ENCODE assay signal across 12 cellular contexts in the genomic region with DNA sequence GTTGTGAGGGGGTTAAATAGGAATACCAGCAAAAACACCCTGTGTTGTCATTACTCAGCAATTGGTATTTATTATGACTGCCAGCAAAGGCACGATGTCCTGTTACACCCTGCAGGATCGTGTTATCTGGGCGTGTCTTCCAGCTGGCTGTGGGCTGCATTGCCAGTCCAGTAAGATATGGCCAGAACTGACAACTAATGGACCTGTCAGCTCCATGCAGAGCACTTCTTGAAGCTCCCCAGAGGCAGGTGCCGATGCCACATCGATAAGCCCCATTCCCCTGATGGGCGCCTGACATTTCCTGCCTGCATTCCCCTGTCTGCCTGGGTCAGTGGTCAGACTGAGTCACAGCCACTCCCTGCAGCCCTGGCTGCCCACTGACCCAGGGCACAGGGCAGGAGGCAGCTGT.
DNase-seq lines count a peak whose midpoint lies in the region; FAIRE-seq and TF ChIP-seq lines count a peak whose summit lies in the region.
"Had no signal": no experiment of that assay in that cellular context is flagged by ENCODE, and none has a peak within 500 bp of the region (broad histone marks: within the 10 kb centered on the region; RNA-seq: fewer than 3 reads in every experiment).

No MANE protein-coding gene starts in this region.

- no peaks in the 10 kb centered on the region for H3K36me3 Mint-ChIP-seq in activated naive CD4-positive, alpha-beta T cell treated with anti-CD3 and anti-CD28 coated beads for 36 hours (ENCODE audit: low read depth)

- intact Hi-C loops in activated naive CD4-positive, alpha-beta T cell treated with anti-CD3 and anti-CD28 coated beads for 36 hours (cut with micrococcal nuclease), result no loop called here
- intact Hi-C loops in posterior cingulate gyrus (cut with DNase I), result no loop called here

- DNase-seq in AG08395 (ENCODE audit: low spot score), result peak; percentile 44
- DNase-seq in HTR-8/SVneo (ENCODE audit: insufficient read length, low spot score), result peak; percentile 67
- DNase-seq in cardiac fibroblast (ENCODE audit: low read depth in 2 of 2), result peak; percentile 31 to 43
- DNase-seq in kidney tubule cell (ENCODE audit: low spot score), result peak; percentile 85
- DNase-seq in activated naive CD4-positive, alpha-beta T cell treated with anti-CD3 and anti-CD28 coated beads for 36 hours, result no peak
- DNase-seq in NK-92 treated with Interleukin-12 subunit alpha and Interleukin-12 subunit beta, amount 100 ng/mL, for 24 hours (lab: John Stamatoyannopoulos, UW), result no peak
- no peak for DNase-seq in globus pallidus (ENCODE audit: low spot score)
- DNase-seq in posterior cingulate gyrus, result no peak
- DNase-seq: CD4-positive, alpha-beta T cell; KG1; stomach; T-helper 1 cell had no signal

- TF ChIP-seq CTCF in cardiac fibroblast (IDR thresholded peaks at IDR 0.05; ENCODE audit: low read depth, low read length), result no peak

- peak; percentile 94 for FAIRE-seq in HTR-8/SVneo (lab: Jason Lieb, UNC)

- peaks cover 17% of the 10 kb centered on the region for H3K27me3 Mint-ChIP-seq in activated naive CD4-positive, alpha-beta T cell treated with anti-CD3 and anti-CD28 coated beads for 36 hours (ENCODE audit: low read depth)

- no peaks in the 10 kb centered on the region for H3K4me1 Mint-ChIP-seq in activated naive CD4-positive, alpha-beta T cell treated with anti-CD3 and anti-CD28 coated beads for 36 hours (ENCODE audit: low read depth)

- CTCF ChIA-PET in activated naive CD4-positive, alpha-beta T cell treated with anti-CD3 and anti-CD28 coated beads for 36 hours (lab: Charles Lee), result interaction anchor here (1.0 kb wide), 1 partner anchor 14 kb away, joined by 3 read pairs; no protein-coding TSS in a partner anchor

- no peak overlapping the region for H3K4me3 ChIP-seq in cardiac fibroblast (replicated peaks in 1 of 2; ENCODE audit: low read depth in 2 of 2, low read length in 2 of 2)
- H3K4me3 ChIP-seq: stomach had no signal

- H3K4me3 Mint-ChIP-seq in activated naive CD4-positive, alpha-beta T cell treated with anti-CD3 and anti-CD28 coated beads for 36 hours, result no peak overlapping the region
- H3K4me3 Mint-ChIP-seq: CD4-positive, alpha-beta T cell had no signal

- no peaks in the 10 kb centered on the region for H3K9me3 Mint-ChIP-seq in activated naive CD4-positive, alpha-beta T cell treated with anti-CD3 and anti-CD28 coated beads for 36 hours
- H3K9me3 Mint-ChIP-seq: CD4-positive, alpha-beta T cell had no signal

- no peak overlapping the region for H3K27ac Mint-ChIP-seq in activated naive CD4-positive, alpha-beta T cell treated with anti-CD3 and anti-CD28 coated beads for 36 hours
- H3K27ac Mint-ChIP-seq: CD4-positive, alpha-beta T cell had no signal

Comparison
In these comparisons a context has a peak if more than half of its experiments do, and no peak if none do; other contexts are left out.
1. DNase-seq: peak in AG08395 (single experiment), HTR-8/SVneo (single experiment), cardiac fibroblast (2 of 2) and kidney tubule cell (single experiment); none in activated naive CD4-positive, alpha-beta T cell treated with anti-CD3 and anti-CD28 coated beads for 36 hours (single experiment), NK-92 treated with Interleukin-12 subunit alpha and Interleukin-12 subunit beta, amount 100 ng/mL, for 24 hours (single experiment), globus pallidus (single experiment) and posterior cingulate gyrus (0 of 10).